ENCODE assay signal across 1 cellular context in genomic region chr2:36338827-36339145, GRCh38.
A peak's percentile ranks its signal among the peaks of the same experiment; 100 is the strongest.
TF ChIP-seq lines count a peak whose summit lies in the region.

No MANE protein-coding gene starts in this region.

TF ChIP-seq in SK-N-SH treated with all-trans-retinoic acid at 6 μM for 48 hours, 23 proteins besides CTCF, POLR2A, EP300 and RAD21:
- TF ChIP-seq PATZ1 (CRISPR knock-in tag; IDR thresholded peaks at IDR 0.05; ENCODE audit: borderline replicate concordance) (peak; percentile 40; the same call in 1 of the 2 replicates), BACH2 (CRISPR knock-in tag; IDR thresholded peaks at IDR 0.05; ENCODE audit: borderline replicate concordance) (no peak), ISL1 (CRISPR knock-in tag; IDR thresholded peaks at IDR 0.05) (peak; percentile 65)
